Comparison of ENCODE assay signal across 8 cellular contexts in the genomic region with DNA sequence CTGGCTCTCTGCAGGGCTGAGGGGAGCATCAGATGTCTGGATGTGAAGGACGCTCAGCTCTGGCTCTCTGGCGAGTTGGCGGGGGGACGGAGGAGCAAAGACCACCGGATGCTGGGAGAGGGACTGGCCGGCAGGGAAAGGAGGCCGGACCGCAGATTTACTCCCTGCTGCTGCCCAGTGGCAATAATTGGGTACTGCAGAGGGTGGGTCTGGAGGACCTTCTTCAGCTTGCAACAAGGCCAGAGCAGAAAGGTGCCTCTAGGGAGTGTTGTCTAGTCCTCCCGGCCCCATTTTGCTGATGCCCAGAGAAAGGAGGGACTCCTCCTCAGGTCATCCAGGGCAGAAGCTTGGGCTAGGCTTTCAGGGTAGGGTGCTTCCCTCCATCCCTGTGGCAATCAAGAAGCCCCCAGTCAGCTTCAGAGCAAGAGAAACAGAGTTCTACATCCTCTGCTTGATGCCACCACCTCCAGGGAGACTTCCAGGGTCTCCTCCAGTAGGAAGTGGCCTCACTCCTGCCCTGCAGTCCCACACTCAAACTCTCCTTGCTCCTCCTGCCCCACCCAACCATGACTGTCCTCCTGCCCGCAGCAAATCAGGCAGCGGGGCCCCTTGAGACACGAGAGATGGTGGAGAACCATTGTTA. TPM values are rescaled to one million over a fixed set of nuclear protein-coding genes. Genes with fewer than 3 reads are reported as not detected.
DNase-seq lines count a peak whose midpoint lies in the region; ATAC-seq, FAIRE-seq and TF ChIP-seq lines count a peak whose summit lies in the region.

No MANE protein-coding gene starts in this region.

- no peaks in the 10 kb centered on the region for H3K79me2 ChIP-seq in endothelial cell of umbilical vein (ENCODE audit: control insufficient read depth, insufficient read depth, low read length)

- no peaks in the 10 kb centered on the region for H3K9me3 ChIP-seq in endothelial cell of umbilical vein (replicated peaks; ENCODE audit: control insufficient read depth, insufficient read depth, low read length)
- H3K9me3 ChIP-seq in testis = no peaks in the 10 kb centered on the region

- no peak overlapping the region for H3K4me2 ChIP-seq in endothelial cell of umbilical vein (ENCODE audit: insufficient read depth, low read length)

- 40 to 59% methylated on average over 8 to 12 of the region's 12 CpGs for WGBS in testis, 2 donors

- DNase-seq in AG08395 (ENCODE audit: low spot score) (peak; percentile 57), GM12891 (ENCODE audit: insufficient read length, low spot score) (peak; percentile 63), NCI-H226 (peak; percentile 58), endothelial cell of umbilical vein (ENCODE audit: low read depth, low spot score) (peak; percentile 62), mucosa of gallbladder (ENCODE audit: low spot score) (peak; percentile 74), testis (peak; percentile 81)
- DNase-seq in activated CD4-positive, alpha-beta T cell treated with anti-CD3 and anti-CD28 coated beads, Interleukin-2, amount 50 U/mL, for 1 hour = peak; percentile 35

- TF ChIP-seq POLR2A in GM12891 (IDR thresholded peaks at IDR 0.05; ENCODE audit: low read depth, low read length) (no peak), endothelial cell of umbilical vein (IDR thresholded peaks at IDR 0.05; ENCODE audit: low read depth, low read length) (no peak), testis (IDR thresholded peaks at IDR 0.05) (no peak)

- no peak overlapping the region for H3K9ac ChIP-seq in endothelial cell of umbilical vein (replicated peaks; ENCODE audit: extremely low read depth, insufficient read depth, low read length)

- peak; percentile 67 to 85 for TF ChIP-seq CTCF in endothelial cell of umbilical vein (IDR thresholded peaks at IDR 0.05; ENCODE audit: extremely low read depth in 1 of 2, insufficient read depth in 1 of 2, low read depth in 1 of 2, low read length in 2 of 2)
- peak; percentile 75 to 90 (median 85) for TF ChIP-seq CTCF in testis (IDR thresholded peaks at IDR 0.05)

- CTCF ChIA-PET in endothelial cell of umbilical vein (lab: Charles Lee) = interaction anchor here (0.6 to 1.5 kb wide), 17 partner anchors 9 to 407 kb away, joined by 3 to 19 read pairs (median 4); a partner anchor contains a TSS

- FAIRE-seq in GM12891 (lab: Jason Lieb, UNC) (peak; percentile 94), endothelial cell of umbilical vein (lab: Jason Lieb, UNC) (peak; percentile 94)

- peak overlapping the region; percentile 31 for H2AFZ ChIP-seq in endothelial cell of umbilical vein (ENCODE audit: low read depth, low read length)

- no peaks in the 10 kb centered on the region for H3K36me3 ChIP-seq in endothelial cell of umbilical vein (ENCODE audit: control insufficient read depth in 2 of 2, extremely low read depth in 1 of 2, insufficient read depth in 2 of 2, low read length in 2 of 2)
- H3K36me3 ChIP-seq in testis (ENCODE audit: low read depth, missing control alignments) = no peaks in the 10 kb centered on the region

- POLR2A ChIA-PET in endothelial cell of umbilical vein (lab: Charles Lee) = no interaction called here

- H3K4me3 ChIP-seq in endothelial cell of umbilical vein (replicated peaks in 1 of 3; ENCODE audit: insufficient read depth in 1 of 3, low read depth in 1 of 3, low read length in 3 of 3) (no peak overlapping the region), testis (no peak overlapping the region)

- H3K27ac ChIP-seq in endothelial cell of umbilical vein (ENCODE audit: insufficient read depth, low read depth, low read length) (no peak overlapping the region), testis (peak overlapping the region; percentile 74)

- no TSS peak for BruUV-seq in endothelial cell of umbilical vein (replicated peaks; lab: Mats Ljungman, UMichigan)

- H4K20me1 ChIP-seq in endothelial cell of umbilical vein (replicated peaks; ENCODE audit: control insufficient read depth, extremely low read depth, insufficient read depth, low read length) = no peaks in the 10 kb centered on the region

- dilution Hi-C loops in endothelial cell of umbilical vein (cut with MboI; ENCODE audit: extremely low pct_ligation_motif_present, low sequenced_read_pairs) = no loop called here

- H3K27me3 ChIP-seq in endothelial cell of umbilical vein (ENCODE audit: control insufficient read depth in 2 of 2, insufficient read depth in 2 of 2, low read length in 2 of 2) (peaks cover 0 to 7% of the 10 kb centered on the region in 2 experiments), testis (no peaks in the 10 kb centered on the region)

- intact Hi-C loops in endothelial cell of umbilical vein (cut with micrococcal nuclease) = loop anchor here (2.0 kb wide), 1 partner anchor 38 kb away; no protein-coding TSS in a partner anchor
- intact Hi-C loops in testis (cut with DNase I; ENCODE audit: low total_unique reads) = no loop called here

- no peak for ATAC-seq in HG02938 (IDR thresholded peaks at IDR 0.05; ENCODE audit: unreplicated experiment)

- H3K4me1 ChIP-seq in endothelial cell of umbilical vein (ENCODE audit: control insufficient read depth, extremely low read depth, insufficient read depth, low read length) (peaks cover under 1% of the 10 kb centered on the region), testis (peaks cover 56% of the 10 kb centered on the region)

- H3K9me1 ChIP-seq in endothelial cell of umbilical vein (replicated peaks; ENCODE audit: control insufficient read depth, extremely low read depth, insufficient read depth, low read length) = no peaks in the 10 kb centered on the region

TF ChIP-seq in GM12891, 5 proteins besides CTCF, POLR2A, EP300 and RAD21:
- no peak for TF ChIP-seq TAF1 (IDR thresholded peaks at IDR 0.05; ENCODE audit: low read depth, low read length)
- TF ChIP-seq POU2F2 (IDR thresholded peaks at IDR 0.05; ENCODE audit: low read depth, low read length) = no peak
- no peak for TF ChIP-seq SPI1 (IDR thresholded peaks at IDR 0.05; ENCODE audit: low read depth, low read length)
- TF ChIP-seq POLR2AphosphoS5 (IDR thresholded peaks at IDR 0.05; ENCODE audit: low read depth, low read length) = no peak

TF ChIP-seq in endothelial cell of umbilical vein, 7 proteins besides CTCF, POLR2A, EP300 and RAD21:
- TF ChIP-seq, protein P1, sequence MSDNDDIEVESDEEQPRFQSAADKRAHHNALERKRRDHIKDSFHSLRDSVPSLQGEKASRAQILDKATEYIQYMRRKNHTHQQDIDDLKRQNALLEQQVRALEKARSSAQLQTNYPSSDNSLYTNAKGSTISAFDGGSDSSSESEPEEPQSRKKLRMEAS (IDR thresholded peaks at IDR 0.05; ENCODE audit: insufficient read depth, insufficient read length) = no peak
- TF ChIP-seq EZH2 (IDR thresholded peaks at IDR 0.05; ENCODE audit: borderline replicate concordance, low read depth, low read length, severe bottlenecking) = no peak
- TF ChIP-seq POLR2AphosphoS5 (IDR thresholded peaks at IDR 0.05; ENCODE audit: insufficient read depth, low read depth, low read length) = no peak
- no peak for TF ChIP-seq GATA2 (IDR thresholded peaks at IDR 0.05; ENCODE audit: insufficient read depth, insufficient read length, low read depth, low read length)
- no peak for TF ChIP-seq MYC (IDR thresholded peaks at IDR 0.05; ENCODE audit: low read depth, low read length)
- no peak for TF ChIP-seq JUN (IDR thresholded peaks at IDR 0.05; ENCODE audit: borderline replicate concordance, insufficient read depth, insufficient read length, low read depth)
- TF ChIP-seq FOS (IDR thresholded peaks at IDR 0.05; ENCODE audit: borderline replicate concordance, insufficient read depth, low read length) = no peak

RNA-seq across cellular contexts. Expression of a gene that starts 20.3 kb away (rescaled TPM):
- 0.67 TPM for polyA plus RNA-seq in GM12891 (2012; ENCODE audit: low read depth, missing spikeins)
- total RNA-seq in endothelial cell of umbilical vein (not detected in 2 replicates), mucosa of gallbladder (20.5 TPM), testis (1 to 10 TPM; 5.2 to 6.5 TPM)
- polyA plus RNA-seq in endothelial cell of umbilical vein (not detected in 2 replicates), testis (ENCODE audit: insufficient read depth, low read depth, low replicate concordance) (4.4 TPM)
- not detected in 2 replicates for polyA plus RNA-seq in endothelial cell of umbilical vein (2011; cell fraction: cytosol; rRNA removed)
- not detected in 2 replicates for polyA plus RNA-seq in endothelial cell of umbilical vein (2011; cell fraction: nucleus; rRNA removed)
- polyA plus RNA-seq in endothelial cell of umbilical vein (2012) = 0.04 TPM in 1 of 2 replicates, not detected in the other
- polyA minus RNA-seq in endothelial cell of umbilical vein = not detected in 2 replicates
- 16.2 TPM for polyA minus RNA-seq in endothelial cell of umbilical vein (2011; cell fraction: cytosol; rRNA and poly(A)+ RNA removed)
- 0.10 TPM in 1 of 2 replicates, not detected in the other for polyA minus RNA-seq in endothelial cell of umbilical vein (2011; cell fraction: nucleus; rRNA and poly(A)+ RNA removed)
